2 cellular contexts compared by ENCODE assay signal in genomic region chr17:27577884-27578717, GRCh38.
TF ChIP-seq lines count a peak whose summit lies in the region.

No MANE protein-coding gene starts in this region.

TF ChIP-seq in IMR-90, 13 proteins besides CTCF, POLR2A, EP300 and RAD21:
- TF ChIP-seq RFX5 (IDR thresholded peaks at IDR 0.05; ENCODE audit: low read depth, low read length) (no peak), USF2 (IDR thresholded peaks at IDR 0.05; ENCODE audit: low read depth, low read length) (0 out of 2 replicates have a peak, but pooled peaks have one; percentile 9), BHLHE40 (IDR thresholded peaks at IDR 0.05; ENCODE audit: low read depth, low read length) (peak; percentile 63; the same call in 1 of the 2 replicates)
TF ChIP-seq in IMR-90: peak in this region for 2.

TF ChIP-seq in endothelial cell of umbilical vein, 7 proteins besides CTCF, POLR2A, EP300 and RAD21:
- TF ChIP-seq GATA2 (IDR thresholded peaks at IDR 0.05; ENCODE audit: insufficient read depth, insufficient read length, low read depth, low read length): no peak
- no peak for TF ChIP-seq POLR2AphosphoS5 (IDR thresholded peaks at IDR 0.05; ENCODE audit: insufficient read depth, low read depth, low read length)
- TF ChIP-seq EZH2 (IDR thresholded peaks at IDR 0.05; ENCODE audit: borderline replicate concordance, low read depth, low read length, severe bottlenecking): no peak
- TF ChIP-seq MYC (IDR thresholded peaks at IDR 0.05; ENCODE audit: low read depth, low read length): no peak
- TF ChIP-seq JUN (IDR thresholded peaks at IDR 0.05; ENCODE audit: borderline replicate concordance, insufficient read depth, insufficient read length, low read depth): no peak
- TF ChIP-seq MAX (IDR thresholded peaks at IDR 0.05; ENCODE audit: insufficient read depth, insufficient read length): no peak
- no peak for TF ChIP-seq FOS (IDR thresholded peaks at IDR 0.05; ENCODE audit: borderline replicate concordance, insufficient read depth, low read length)
